1 cellular context compared by ENCODE assay signal in genomic region chr9:137227853-137228514, GRCh38.
TF ChIP-seq lines count a peak whose summit lies in the region.

No MANE protein-coding gene starts in this region.

TF ChIP-seq in A549, 52 proteins besides CTCF, POLR2A, EP300 and RAD21 (continued from another document):
- TF ChIP-seq E2F6 (IDR thresholded peaks at IDR 0.05; ENCODE audit: borderline replicate concordance, low read depth) (no peak), FOSL2 (IDR thresholded peaks at IDR 0.05) (no peak), FOSL2 (CRISPR knock-in tag; IDR thresholded peaks at IDR 0.05) (no peak), NPAS2 (CRISPR knock-in tag; IDR thresholded peaks at IDR 0.05; ENCODE audit: borderline replicate concordance) (no peak)
